ENCODE assay signal across 8 cellular contexts in genomic region chr11:45885274-45885920, GRCh38. TPM values are rescaled to one million over a fixed set of nuclear protein-coding genes. Genes with fewer than 3 reads are reported as not detected.
DNase-seq lines count a peak whose midpoint lies in the region; ATAC-seq and TF ChIP-seq lines count a peak whose summit lies in the region.

MAPK8IP1 (plus strand) TSS chr11:45885651; CDS start chr11:45885821, 170 bp downstream.

- ATAC-seq in GM18498 (IDR thresholded peaks at IDR 0.05; ENCODE audit: unreplicated experiment) (peak; percentile 75), HG03095 (IDR thresholded peaks at IDR 0.05; ENCODE audit: unreplicated experiment) (peak; percentile 67)

- no peaks in the 10 kb centered on the region for H3K9me3 Mint-ChIP-seq in stimulated activated naive CD8-positive, alpha-beta T cell treated with anti-CD3 and anti-CD28 coated beads, Interleukin-15, Interleukin-2, amounts not matched to agents 100 ng/mL and 50 ng/mL, for 24 hours

- peak; percentile 85 for DNase-seq in NCI-H774 (lab: John Stamatoyannopoulos, UW)
- DNase-seq in activated CD8-positive, alpha-beta memory T cell treated with anti-CD3 and anti-CD28 coated beads, Interleukin-2, amount 50 U/mL, for 4 hours, result peak; percentile 41
- peak; percentile 55 for DNase-seq in epithelial cell of esophagus (ENCODE audit: low read depth)
- DNase-seq in myocyte (ENCODE audit: low read depth), result peak; percentile 49
- no peak for DNase-seq in DMS114 treated with DMSO at 0.1 percent for 48 hours (lab: John Stamatoyannopoulos, UW; ENCODE audit: unreplicated experiment)

- H3K27ac Mint-ChIP-seq in stimulated activated naive CD8-positive, alpha-beta T cell treated with anti-CD3 and anti-CD28 coated beads, Interleukin-15, Interleukin-2, amounts not matched to agents 100 ng/mL and 50 ng/mL, for 24 hours, result no peak within 1 kb of the TSS

- H3K27me3 Mint-ChIP-seq in stimulated activated naive CD8-positive, alpha-beta T cell treated with anti-CD3 and anti-CD28 coated beads, Interleukin-15, Interleukin-2, amounts not matched to agents 100 ng/mL and 50 ng/mL, for 24 hours, result no peaks in the 10 kb centered on the region

- H3K4me3 ChIP-seq in epithelial cell of esophagus (ENCODE audit: low read length), result peak within 1 kb of the TSS; percentile 24

- H3K4me3 Mint-ChIP-seq in stimulated activated naive CD8-positive, alpha-beta T cell treated with anti-CD3 and anti-CD28 coated beads, Interleukin-15, Interleukin-2, amounts not matched to agents 100 ng/mL and 50 ng/mL, for 24 hours, result peak within 1 kb of the TSS; percentile 75

- H3K4me1 Mint-ChIP-seq in stimulated activated naive CD8-positive, alpha-beta T cell treated with anti-CD3 and anti-CD28 coated beads, Interleukin-15, Interleukin-2, amounts not matched to agents 100 ng/mL and 50 ng/mL, for 24 hours (ENCODE audit: low read depth), result peaks cover 10% of the 10 kb centered on the region

- H3K36me3 Mint-ChIP-seq in stimulated activated naive CD8-positive, alpha-beta T cell treated with anti-CD3 and anti-CD28 coated beads, Interleukin-15, Interleukin-2, amounts not matched to agents 100 ng/mL and 50 ng/mL, for 24 hours (ENCODE audit: low read depth), result peaks cover 9% of the 10 kb centered on the region

- no peak for TF ChIP-seq CTCF in epithelial cell of esophagus (IDR thresholded peaks at IDR 0.05; ENCODE audit: insufficient read depth, low read depth, low read length, missing control alignments)

RNA-seq across cellular contexts. Expression of gene MAPK8IP1, which starts in this region (rescaled TPM):
- 10.1 and 10.2 TPM in 2 replicates for total RNA-seq in myocyte
- 6.3 TPM for polyA plus RNA-seq in myocyte (2012)
